ENCODE assay signal across 21 cellular contexts in the genomic region with DNA sequence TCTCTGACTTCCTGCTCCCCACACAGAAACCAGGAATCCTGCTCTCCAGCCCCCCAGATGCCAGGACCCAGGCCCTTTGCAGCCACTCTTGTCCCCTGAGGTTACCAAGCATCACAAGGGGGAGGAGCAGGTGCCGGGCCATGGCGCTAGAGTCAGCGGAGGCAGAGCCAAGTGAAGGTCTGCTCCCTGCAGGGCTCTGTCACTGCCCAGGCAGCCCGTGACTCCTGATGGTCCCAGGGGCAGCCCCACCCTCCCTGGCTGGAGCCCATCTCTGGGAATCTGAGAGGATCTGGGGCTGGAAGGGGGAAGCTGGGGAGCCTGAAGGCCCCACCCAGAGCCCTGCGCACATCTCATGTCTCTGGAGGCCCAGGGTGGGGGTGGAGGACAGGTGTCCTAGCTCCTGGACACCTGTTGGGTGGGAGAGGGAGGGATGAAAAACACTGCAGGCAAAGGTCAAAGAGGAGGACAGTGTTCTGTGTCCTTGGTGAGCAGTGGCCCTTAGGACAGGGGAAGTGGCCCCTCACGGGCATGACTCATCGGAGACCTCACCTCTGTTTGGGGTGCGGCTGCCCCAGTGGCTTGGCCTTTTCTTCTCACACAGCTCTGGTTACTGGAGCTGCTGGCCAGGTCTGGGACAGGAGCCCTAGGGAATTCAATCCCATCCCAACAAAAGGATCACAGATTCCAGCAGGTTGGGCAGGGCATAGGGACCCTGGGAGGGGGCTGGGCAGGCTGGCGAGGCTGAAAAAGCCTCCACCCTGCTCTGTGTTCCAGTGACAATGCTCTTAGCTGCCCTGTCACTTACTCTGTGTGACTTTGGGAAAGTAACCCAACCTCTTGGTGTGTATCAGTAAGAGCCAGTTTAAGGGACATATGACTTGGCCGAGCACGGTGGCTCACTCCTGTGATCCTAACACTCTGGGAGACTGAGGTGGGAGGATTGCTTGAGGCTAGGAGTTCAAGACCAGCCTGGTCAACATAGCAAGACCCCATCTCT. TPM values are rescaled to one million over a fixed set of nuclear protein-coding genes. Genes with fewer than 3 reads are reported as not detected.
A peak's percentile ranks its signal among the peaks of the same experiment; 100 is the strongest.
DNase-seq lines count a peak whose midpoint lies in the region; ATAC-seq, FAIRE-seq and TF ChIP-seq lines count a peak whose summit lies in the region.
"Had no signal": no experiment of that assay in that cellular context is flagged by ENCODE, and none has a peak within 500 bp of the region (broad histone marks: within the 10 kb centered on the region; RNA-seq: fewer than 3 reads in every experiment).

A gene (minus strand): TSS at position 173 of the 997 bp plus-strand sequence. CDS start 31 bp downstream, at position 142.

- peaks cover 0 to 15% (median 7%) of the 10 kb centered on the region in 9 donors for H3K27me3 ChIP-seq in heart left ventricle
- peaks cover 1 to 35% of the 10 kb centered on the region in 2 experiments; a peak in 4 of 5 replicates for H3K27me3 ChIP-seq in HepG2 (ENCODE audit: control insufficient read depth in 1 of 2, insufficient read depth in 2 of 2, low read length in 2 of 2)
- H3K27me3 ChIP-seq: hepatocyte had no signal

- H2AFZ ChIP-seq in HepG2 (ENCODE audit: low read length): no peak within 1 kb of the TSS

- no peak for TF ChIP-seq RAD21 in HepG2 (CRISPR knock-in tag; IDR thresholded peaks at IDR 0.05)

- FAIRE-seq in HepG2 (lab: Jason Lieb, UNC): no peak
- FAIRE-seq: islet of Langerhans had no signal

- DNase-seq in heart left ventricle: no peak
- DNase-seq in cardiac septum (ENCODE audit: low spot score): no peak
- peak; percentile 56 for DNase-seq in UCSD-AML1 (lab: John Stamatoyannopoulos, UW; ENCODE audit: unreplicated experiment)
- DNase-seq in HepG2 (ENCODE audit: low spot score): no peak
- DNase-seq in NCI-H345 treated with DMSO at 0.1 percent for 48 hours (lab: John Stamatoyannopoulos, UW; ENCODE audit: unreplicated experiment): no peak
- DNase-seq: ACHN; activated CD4-positive, CD25-positive, alpha-beta regulatory T cell treated with anti-CD3 and anti-CD28 coated beads, Interleukin-2, amount 50 U/mL, for 72 hours; CD4-positive, CD25-positive, alpha-beta regulatory T cell; mesenchymal stem cell; NCI-H1436 treated with DMSO at 0.1 percent for 48 hours; NCI-H2227 treated with DMSO at 0.1 percent for 48 hours; stimulated activated CD8-positive, alpha-beta memory T cell treated with anti-CD3 and anti-CD28 coated beads, Interleukin-4, amount 100 ng/mL, for 48 hours; T-helper 9 cell; uterus had no signal

- no peaks in the 10 kb centered on the region for H3K9me3 ChIP-seq in heart left ventricle
- H3K9me3 ChIP-seq in HepG2 (ENCODE audit: low read length): no peaks in the 10 kb centered on the region
- H3K9me3 ChIP-seq: uterus had no signal

- H3K4me1 ChIP-seq in heart left ventricle (peaks cover 0 to 29% (median 0%) of the 10 kb centered on the region in 12 donors), HepG2 (ENCODE audit: insufficient read depth, low read length) (peaks cover 31% of the 10 kb centered on the region)
- H3K4me1 ChIP-seq: uterus had no signal

- POLR2A ChIA-PET in HepG2 (lab: Yijun Ruan, JAX): interaction anchor here (0.8 kb wide), 1 partner anchor 10 kb away, joined by 3 read pairs; no protein-coding TSS in a partner anchor

- H3K27ac ChIP-seq in heart left ventricle: peak within 1 kb of the TSS in 1 of 12 donors; percentile 71
- no peak within 1 kb of the TSS for H3K27ac ChIP-seq in HepG2 (ENCODE audit: extremely low read length, insufficient read depth, low read length)
- H3K27ac ChIP-seq: hepatocyte, SK-N-MC, uterus had no signal

- TF ChIP-seq POLR2A in heart left ventricle (IDR thresholded peaks at IDR 0.05) (no peak), HepG2 (IDR thresholded peaks at IDR 0.05; ENCODE audit: insufficient read depth in 1 of 2, low read depth in 2 of 2, low read length in 2 of 2) (no peak)

- no peaks in the 10 kb centered on the region for H4K20me1 ChIP-seq in HepG2 (ENCODE audit: insufficient read depth, low read length)

- 0 out of 2 replicates have a peak within 1 kb of the TSS, but pooled peaks have one; percentile 2 for H3K4me2 ChIP-seq in HepG2 (ENCODE audit: low read depth, low read length)

- in situ Hi-C loops in HepG2 (cut with HindIII; ENCODE audit: extremely low pct_ligation_motif_present, low pct_unique_long_range_greater_than_20kb): no loop called here

- TF ChIP-seq EP300 in HepG2 (IDR thresholded peaks at IDR 0.05; ENCODE audit: low read depth in 2 of 2, low read length in 2 of 2) (no peak), HepG2 (CRISPR knock-in tag; IDR thresholded peaks at IDR 0.05; ENCODE audit: borderline replicate concordance) (no peak)

- intact Hi-C loops in heart left ventricle (cut with DNase I) (loop anchor here in 6 of 10 donors (5.0 to 10.0 kb wide), 4 partner anchors 163 to 295 kb away; a partner anchor contains a TSS), cardiac septum (cut with DNase I) (no loop called here), HepG2 (cut with micrococcal nuclease; ENCODE audit: unreplicated experiment) (loop anchor here (10.0 kb wide), 1 partner anchor 195 kb away; a partner anchor contains a TSS)

- ATAC-seq in heart left ventricle: peak in 3 of 4 donors; percentile 13 to 16 (median 16)
- ATAC-seq in HepG2: peak; percentile 67
- no peak for ATAC-seq in HG02798 (IDR thresholded peaks at IDR 0.05; ENCODE audit: poor library complexity, unreplicated experiment)
- no peak for ATAC-seq in GM19023 (IDR thresholded peaks at IDR 0.05; ENCODE audit: unreplicated experiment)
- no peak for ATAC-seq in HG03045 (IDR thresholded peaks at IDR 0.05; ENCODE audit: unreplicated experiment)
- ATAC-seq: activated naive CD4-positive, alpha-beta T cell treated with anti-CD3 and anti-CD28 coated beads, Interleukin-2, amount 50 U/mL, for 72 hours had no signal

- WGBS in heart left ventricle, 4 donors: 70 to 80% (median 75%) methylated on average over 10 to 11 of the region's 11 CpGs
- WGBS in HepG2 (ENCODE audit: low lambda C conversion rate): 10% methylated on average over 10 of the region's 11 CpGs

- BruUV-seq in HepG2 (replicated peaks; lab: Mats Ljungman, UMichigan): no TSS peak

- H3K79me2 ChIP-seq in HepG2 (ENCODE audit: insufficient read depth, low read length): no peaks in the 10 kb centered on the region
- H3K79me2 ChIP-seq: hepatocyte had no signal

- peak within 1 kb of the TSS in 2 of 12 donors; percentile 1 to 20 for H3K4me3 ChIP-seq in heart left ventricle
- H3K4me3 ChIP-seq in HepG2 (replicated peaks in 1 of 3; ENCODE audit: insufficient read depth in 1 of 3, low read depth in 2 of 3, low read length in 3 of 3): no peak within 1 kb of the TSS; a peak in 1 of 6 replicates
- H3K4me3 ChIP-seq: hepatocyte, SK-N-MC, uterus had no signal

- CTCF ChIA-PET in HepG2 (lab: Yijun Ruan, JAX; ENCODE audit: low intra/inter-chr PET ratio, low total read pairs): no interaction called here

- H3K36me3 ChIP-seq in heart left ventricle (no peaks in the 10 kb centered on the region), HepG2 (replicated peaks in 1 of 2; ENCODE audit: control insufficient read depth in 1 of 2, insufficient read depth in 2 of 2, low read length in 2 of 2) (no peaks in the 10 kb centered on the region)
- H3K36me3 ChIP-seq: uterus had no signal

- H3K9ac ChIP-seq in HepG2 (ENCODE audit: insufficient read depth, low read depth, low read length): no peak within 1 kb of the TSS

- TF ChIP-seq CTCF in heart left ventricle (IDR thresholded peaks at IDR 0.05) (no peak), HepG2 (CRISPR knock-in tag; IDR thresholded peaks at IDR 0.05) (no peak)

TF ChIP-seq in HepG2, 621 proteins besides CTCF, POLR2A, EP300 and RAD21 (continues in another document):
- TF ChIP-seq NCOA5 (CRISPR knock-in tag; IDR thresholded peaks at IDR 0.05) (no peak), SCMH1 (CRISPR knock-in tag; IDR thresholded peaks at IDR 0.05; ENCODE audit: borderline replicate concordance) (no peak), CENPX (CRISPR knock-in tag; IDR thresholded peaks at IDR 0.05) (no peak), PHF21A (CRISPR knock-in tag; IDR thresholded peaks at IDR 0.05) (0 out of 2 replicates have a peak, but pooled peaks have one; percentile 23), ZNF777 (CRISPR knock-in tag; IDR thresholded peaks at IDR 0.05) (no peak), JARID2 (CRISPR knock-in tag; IDR thresholded peaks at IDR 0.05; ENCODE audit: insufficient replicate concordance) (no peak), ZNF121 (CRISPR knock-in tag; IDR thresholded peaks at IDR 0.05) (no peak)

RNA-seq across cellular contexts. Expression of the gene that starts here (rescaled TPM):
- total RNA-seq in heart left ventricle: 1 to 10 TPM in 7 of 9 donors, under 1 TPM in 2; 0.35 to 5.1 (median 1.2) TPM
- polyA plus RNA-seq in heart left ventricle: 1 to 10 TPM; 1.0 to 2.6 TPM
- total RNA-seq in cardiac septum: 1.1 TPM
- total RNA-seq in HepG2 (2016; rRNA removed; fragmentation: Illumina TruSeq; extraction: Trizol): 1.1 and 1.5 TPM in 2 replicates
- 2.5 and 3.6 TPM in 2 replicates for total RNA-seq in HepG2 (2016; cell fraction: cytosol; rRNA removed; fragmentation: Illumina TruSeq; extraction: Trizol; ENCODE audit: low read depth)
- total RNA-seq in HepG2 (2016; cell fraction: insoluble cytoplasmic fraction; rRNA removed; fragmentation: Illumina TruSeq; extraction: Trizol): 0.79 and 2.2 TPM in 2 replicates
- total RNA-seq in HepG2 (2016; cell fraction: membrane; rRNA removed; fragmentation: Illumina TruSeq; extraction: Trizol): 3.2 and 4.8 TPM in 2 replicates
- total RNA-seq in HepG2 (2016; cell fraction: nucleus; rRNA removed; fragmentation: Illumina TruSeq; extraction: Trizol): 1.1 and 1.8 TPM in 2 replicates
- polyA plus RNA-seq in HepG2 (2011; rRNA removed): 2.1 and 2.7 TPM in 2 replicates
- polyA plus RNA-seq in HepG2 (2011; cell fraction: cytosol; rRNA removed): 0.95 and 2.1 TPM in 2 replicates
- 1.9 and 2.8 TPM in 2 replicates for polyA plus RNA-seq in HepG2 (2011; cell fraction: nucleus; rRNA removed)
- polyA plus RNA-seq in HepG2 (2012): 0.71 and 1.5 TPM in 2 replicates
- 2.1 and 2.2 TPM in 2 replicates for polyA plus RNA-seq in HepG2 (2016; cell fraction: cytosol; fragmentation: Illumina TruSeq; extraction: Trizol; ENCODE audit: low read depth)
- polyA plus RNA-seq in HepG2 (2016; cell fraction: insoluble cytoplasmic fraction; fragmentation: Illumina TruSeq; extraction: Trizol; ENCODE audit: low read depth): 2.1 and 2.5 TPM in 2 replicates
- polyA plus RNA-seq in HepG2 (2016; cell fraction: membrane; fragmentation: Illumina TruSeq; extraction: Trizol; ENCODE audit: low read depth): 0.93 and 4.0 TPM in 2 replicates
- polyA plus RNA-seq in HepG2 (2016; cell fraction: nucleus; fragmentation: Illumina TruSeq; extraction: Trizol; ENCODE audit: insufficient read depth, low read depth): 1.3 and 3.1 TPM in 2 replicates
- 0.76 and 9.9 TPM in 2 replicates for polyA minus RNA-seq in HepG2 (2011; rRNA and poly(A)+ RNA removed; ENCODE audit: low replicate concordance)
- polyA minus RNA-seq in HepG2 (2011; cell fraction: cytosol; rRNA and poly(A)+ RNA removed): 0.20 and 0.44 TPM in 2 replicates
- polyA minus RNA-seq in HepG2 (2011; cell fraction: nucleus; rRNA and poly(A)+ RNA removed): 1.3 TPM in 1 of 2 replicates, not detected in the other

Comparison
In these comparisons a context has a peak if more than half of its experiments do, and no peak if none do; other contexts are left out.
1. ATAC-seq: peak in heart left ventricle (3 of 4) and HepG2 (single experiment); none in HG02798 (single experiment), GM19023 (single experiment) and HG03045 (single experiment).